Comparison of ENCODE assay signal across 9 cellular contexts in the genomic region with DNA sequence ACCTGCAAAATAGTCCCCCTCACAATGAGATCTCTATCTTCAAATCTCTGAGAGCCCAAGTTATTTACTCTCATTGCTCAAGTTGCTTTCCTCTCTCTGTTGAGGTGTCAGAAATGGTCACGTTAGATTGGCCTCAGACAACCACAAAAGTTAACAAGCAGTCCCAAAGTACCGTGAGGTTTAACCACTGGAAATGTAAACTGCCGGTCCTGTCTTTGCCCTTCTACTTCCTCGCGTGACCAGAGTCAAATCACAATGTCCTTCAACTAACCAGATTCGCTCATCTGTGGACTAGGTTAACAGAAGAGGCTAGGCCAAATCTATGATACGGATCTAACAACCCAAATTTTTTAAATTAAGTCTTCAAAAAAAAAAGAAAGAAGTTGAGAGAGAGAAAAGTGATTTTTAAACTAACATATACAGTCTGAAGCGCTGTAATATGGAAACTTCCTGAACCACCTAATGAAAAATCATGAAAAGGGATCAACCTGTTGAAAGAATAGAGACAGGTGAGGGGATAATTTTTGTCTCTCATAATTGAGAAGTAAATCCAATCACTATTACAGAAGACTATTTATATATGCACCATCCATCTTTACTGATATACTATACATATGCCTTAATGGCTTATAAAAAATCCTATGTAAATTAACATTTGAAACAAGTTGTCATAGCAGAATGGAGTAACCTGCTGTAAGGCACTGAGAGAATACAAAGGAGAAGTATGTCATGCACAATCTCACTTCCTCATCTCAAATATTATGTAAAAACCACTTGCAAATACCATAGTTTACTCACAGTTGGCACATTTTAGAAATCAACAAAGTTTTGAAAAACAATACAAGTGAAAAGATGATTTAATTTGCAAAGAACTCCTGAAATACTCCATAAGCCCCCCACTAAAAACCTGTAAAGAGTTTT. TPM values are rescaled to one million over a fixed set of nuclear protein-coding genes. Genes with fewer than 3 reads are reported as not detected.
DNase-seq lines count a peak whose midpoint lies in the region; ATAC-seq and TF ChIP-seq lines count a peak whose summit lies in the region.
"Had no signal": no experiment of that assay in that cellular context is flagged by ENCODE, and none has a peak within 500 bp of the region (broad histone marks: within the 10 kb centered on the region; RNA-seq: fewer than 3 reads in every experiment).

No MANE protein-coding gene starts in this region.

- H3K36me3 Mint-ChIP-seq in dendritic cell treated with granulocyte-macrophage colony-stimulating factor and Interleukin-4, amounts not matched to agents 40 ng/mL and 50 ng/mL, for 4 days (ENCODE audit: low read depth): peaks cover 19% of the 10 kb centered on the region

- peak overlapping the region; percentile 83 for H3K27ac Mint-ChIP-seq in dendritic cell treated with granulocyte-macrophage colony-stimulating factor and Interleukin-4, amounts not matched to agents 40 ng/mL and 50 ng/mL, for 4 days

- H3K27me3 ChIP-seq in HL-60 (ENCODE audit: insufficient read depth, poor library complexity, severe bottlenecking) (no peaks in the 10 kb centered on the region), ovary (no peaks in the 10 kb centered on the region)

- peak; percentile 35 for DNase-seq in GM10248 (ENCODE audit: extremely low spot score)
- peak in 1 of 2 experiments; percentile 67 for DNase-seq in HL-60 (ENCODE audit: low read depth in 1 of 2, low spot score in 1 of 2)
- DNase-seq in ovary: no peak
- DNase-seq in GM03348 (ENCODE audit: low spot score): no peak
- DNase-seq in middle frontal gyrus (ENCODE audit: extremely low spot score, low spot score): no peak
- DNase-seq in kidney tubule cell (ENCODE audit: low spot score): no peak
- DNase-seq: NCI-H2227 treated with DMSO at 0.1 percent for 48 hours had no signal

- no peak overlapping the region for H3K4me3 ChIP-seq in HL-60 (replicated peaks; ENCODE audit: insufficient read depth, low read length)
- H3K4me3 ChIP-seq in ovary: no peak overlapping the region

- POLR2A ChIA-PET in GM10248 (lab: Yijun Ruan, JAX): no interaction called here

- TF ChIP-seq POLR2A in ovary (IDR thresholded peaks at IDR 0.05): no peak

- no peak for TF ChIP-seq EP300 in ovary (IDR thresholded peaks at IDR 0.05)

- no peaks in the 10 kb centered on the region for H3K9me3 ChIP-seq in ovary

- intact Hi-C loops in dendritic cell treated with granulocyte-macrophage colony-stimulating factor and Interleukin-4, amounts not matched to agents 40 ng/mL and 50 ng/mL, for 4 days (cut with micrococcal nuclease): loop anchor here (2.0 kb wide), 1 partner anchor 13 kb away; no protein-coding TSS in a partner anchor
- intact Hi-C loops in ovary (cut with DNase I): no loop called here

- H3K27me3 Mint-ChIP-seq in dendritic cell treated with granulocyte-macrophage colony-stimulating factor and Interleukin-4, amounts not matched to agents 40 ng/mL and 50 ng/mL, for 4 days: no peaks in the 10 kb centered on the region

- H3K4me3 Mint-ChIP-seq in dendritic cell treated with granulocyte-macrophage colony-stimulating factor and Interleukin-4, amounts not matched to agents 40 ng/mL and 50 ng/mL, for 4 days: no peak overlapping the region

- ATAC-seq in GM21423 (IDR thresholded peaks at IDR 0.05; ENCODE audit: unreplicated experiment): peak; percentile 63

- no peak for TF ChIP-seq CTCF in GM10248 (IDR thresholded peaks at IDR 0.05; ENCODE audit: control extremely low read depth, extremely low read depth, low read depth, missing control alignments)
- no peak for TF ChIP-seq CTCF in HL-60 (IDR thresholded peaks at IDR 0.05; ENCODE audit: insufficient read depth, low read length)
- TF ChIP-seq CTCF in ovary (IDR thresholded peaks at IDR 0.05): no peak

- WGBS in ovary, 3 donors: 87 to 91% (median 89%) methylated on average over 8 of the region's 8 CpGs

- H3K4me1 Mint-ChIP-seq in dendritic cell treated with granulocyte-macrophage colony-stimulating factor and Interleukin-4, amounts not matched to agents 40 ng/mL and 50 ng/mL, for 4 days (ENCODE audit: low read depth): peaks cover 58% of the 10 kb centered on the region

- H3K4me1 ChIP-seq in ovary (ENCODE audit: insufficient read depth): no peaks in the 10 kb centered on the region

- H3K36me3 ChIP-seq in ovary: no peaks in the 10 kb centered on the region

- no peaks in the 10 kb centered on the region for H3K9me3 Mint-ChIP-seq in dendritic cell treated with granulocyte-macrophage colony-stimulating factor and Interleukin-4, amounts not matched to agents 40 ng/mL and 50 ng/mL, for 4 days

- H3K27ac ChIP-seq in HL-60 (replicated peaks): peak overlapping the region; percentile 86
- no peak overlapping the region for H3K27ac ChIP-seq in ovary

- CTCF ChIA-PET in GM10248 (lab: Yijun Ruan, JAX): interaction anchor here (1.0 to 1.9 kb wide), 2 partner anchors 18 to 30 kb away, joined by 3 to 10 read pairs; no protein-coding TSS in a partner anchor

RNA-seq across cellular contexts. Expression of gene JAML, which starts 3.3 kb away (rescaled TPM):
- 1 to 10 TPM in 6 of 7 donors, under 1 TPM in 1; 0.79 to 5.1 (median 1.8) TPM for total RNA-seq in ovary
- 10 to 100 TPM in 1 of 2 donors, 1 to 10 TPM in 1; 2.0 to 18.0 TPM for polyA plus RNA-seq in ovary

RNA-seq across cellular contexts. Expression of gene MPZL3, which starts 24.0 kb away (rescaled TPM):
- total RNA-seq in ovary: 1 to 10 TPM in 4 of 7 donors, under 1 TPM in 3; 0.25 to 7.0 (median 1.0) TPM
- 1 to 10 TPM in 1 of 2 donors, under 1 TPM in 1; 0.52 to 1.2 TPM for polyA plus RNA-seq in ovary

RNA-seq across cellular contexts. Expression of gene MPZL2, which starts 36.0 kb away (rescaled TPM):
- total RNA-seq in ovary: 10 to 100 TPM in 4 of 7 donors, 1 to 10 TPM in 3; 4.4 to 42.5 (median 13.2) TPM
- polyA plus RNA-seq in ovary: 1 to 10 TPM; 5.7 to 9.6 TPM

RNA-seq across cellular contexts. Expression of gene SCN2B, which starts 51.7 kb away (rescaled TPM):
- 1 to 10 TPM in 2 of 7 donors, under 1 TPM in 5; 0.11 to 1.3 (median 0.35) TPM for total RNA-seq in ovary
- 1 to 10 TPM in 1 of 2 donors, under 1 TPM in 1; 0.38 to 2.1 TPM for polyA plus RNA-seq in ovary
